Comparison of ENCODE assay signal across 11 cellular contexts in genomic region chr14:89384023-89384422, GRCh38. TPM values are rescaled to one million over a fixed set of nuclear protein-coding genes. Genes with fewer than 3 reads are reported as not detected.
A peak's percentile ranks its signal among the peaks of the same experiment; 100 is the strongest.
DNase-seq lines count a peak whose midpoint lies in the region; ATAC-seq and TF ChIP-seq lines count a peak whose summit lies in the region.
"Had no signal": no experiment of that assay in that cellular context is flagged by ENCODE, and none has a peak within 500 bp of the region (broad histone marks: within the 10 kb centered on the region; RNA-seq: fewer than 3 reads in every experiment).

No MANE protein-coding gene starts in this region.

- H3K27me3 Mint-ChIP-seq in activated T-cell treated with anti-CD3 and anti-CD28 coated beads, Interleukin-2, amount 50 U/mL, for 72 hours (ENCODE audit: low read depth): no peaks in the 10 kb centered on the region
- no peaks in the 10 kb centered on the region for H3K27me3 Mint-ChIP-seq in activated T-cell treated with anti-CD3 and anti-CD28 coated beads, Interleukin-2, amount 50 U/mL, for 4 hours (ENCODE audit: low read depth)
- no peaks in the 10 kb centered on the region for H3K27me3 Mint-ChIP-seq in stimulated activated naive B cell treated with anti-CD40 and anti-IgM and Interleukin-4, amounts not matched to agents 10 μg/mL and 1 μg/mL and 100 μg/mL, for 72 hours
- H3K27me3 Mint-ChIP-seq: activated CD4-positive, alpha-beta T cell treated with anti-CD3 and anti-CD28 coated beads for 36 hours had no signal

- no peak for TF ChIP-seq CTCF in brain microvascular endothelial cell (IDR thresholded peaks at IDR 0.05; ENCODE audit: low read depth, low read length, missing control alignments)

- H3K36me3 Mint-ChIP-seq in activated T-cell treated with anti-CD3 and anti-CD28 coated beads, Interleukin-2, amount 50 U/mL, for 72 hours (ENCODE audit: insufficient read depth in 2 of 2): peaks cover 13 to 28% of the 10 kb centered on the region in 2 donors
- peaks cover 35% of the 10 kb centered on the region for H3K36me3 Mint-ChIP-seq in activated T-cell treated with anti-CD3 and anti-CD28 coated beads, Interleukin-2, amount 50 U/mL, for 4 hours (ENCODE audit: insufficient read depth)
- H3K36me3 Mint-ChIP-seq in stimulated activated naive B cell treated with anti-CD40 and anti-IgM and Interleukin-4, amounts not matched to agents 10 μg/mL and 1 μg/mL and 100 μg/mL, for 72 hours: peaks cover 53 to 61% of the 10 kb centered on the region in 2 donors

- H3K27ac ChIP-seq in brain microvascular endothelial cell: no peak overlapping the region
- H3K27ac ChIP-seq: GM23248 had no signal

- H3K36me3 ChIP-seq in brain microvascular endothelial cell (replicated peaks): no peaks in the 10 kb centered on the region

- peak overlapping the region; percentile 2 for H3K27ac Mint-ChIP-seq in activated T-cell treated with anti-CD3 and anti-CD28 coated beads, Interleukin-2, amount 50 U/mL, for 72 hours
- H3K27ac Mint-ChIP-seq in stimulated activated naive B cell treated with anti-CD40 and anti-IgM and Interleukin-4, amounts not matched to agents 10 μg/mL and 1 μg/mL and 100 μg/mL, for 72 hours: peak overlapping the region; percentile 97

- ATAC-seq in activated T-cell treated with anti-CD3 and anti-CD28 coated beads, Interleukin-2, amount 50 U/mL, for 72 hours (replicated peaks in 1 of 2): no peak
- ATAC-seq in activated T-cell treated with anti-CD3 and anti-CD28 coated beads, Interleukin-2, amount 50 U/mL, for 4 hours: no peak
- peak; percentile 92 for ATAC-seq in HG02759 (IDR thresholded peaks at IDR 0.05; ENCODE audit: unreplicated experiment)
- ATAC-seq in stimulated activated naive B cell treated with anti-CD40 and anti-IgM and Interleukin-4, amounts not matched to agents 10 μg/mL and 1 μg/mL and 100 μg/mL, for 72 hours (replicated peaks): peak; percentile 81 to 87
- ATAC-seq: activated CD4-positive, alpha-beta T cell treated with anti-CD3 and anti-CD28 coated beads for 36 hours had no signal

- H3K9me3 Mint-ChIP-seq in activated T-cell treated with anti-CD3 and anti-CD28 coated beads, Interleukin-2, amount 50 U/mL, for 72 hours: peaks cover 4 to 7% of the 10 kb centered on the region in 2 donors
- peaks cover 7% of the 10 kb centered on the region for H3K9me3 Mint-ChIP-seq in activated T-cell treated with anti-CD3 and anti-CD28 coated beads, Interleukin-2, amount 50 U/mL, for 4 hours
- peaks cover 8 to 12% of the 10 kb centered on the region in 2 donors for H3K9me3 Mint-ChIP-seq in stimulated activated naive B cell treated with anti-CD40 and anti-IgM and Interleukin-4, amounts not matched to agents 10 μg/mL and 1 μg/mL and 100 μg/mL, for 72 hours

- DNase-seq in activated T-cell treated with anti-CD3 and anti-CD28 coated beads, Interleukin-2, amount 50 U/mL, for 72 hours: no peak
- no peak for DNase-seq in activated T-cell treated with anti-CD3 and anti-CD28 coated beads, Interleukin-2, amount 50 U/mL, for 4 hours
- DNase-seq in NAMALWA (ENCODE audit: low spot score) (peak; percentile 97), brain microvascular endothelial cell (no peak), NCI-H2081 treated with DMSO at 0.1 percent for 48 hours (lab: John Stamatoyannopoulos, UW) (no peak), MV-4-11 (lab: John Stamatoyannopoulos, UW) (no peak)
- peak; percentile 96 for DNase-seq in stimulated activated naive B cell treated with anti-CD40 and anti-IgM and Interleukin-4, amounts not matched to agents 10 μg/mL and 1 μg/mL and 100 μg/mL, for 72 hours
- DNase-seq: activated CD4-positive, alpha-beta T cell treated with anti-CD3 and anti-CD28 coated beads for 36 hours; GM23248 had no signal

- no peaks in the 10 kb centered on the region for H3K27me3 ChIP-seq in brain microvascular endothelial cell (replicated peaks)
- H3K27me3 ChIP-seq: dorsolateral prefrontal cortex had no signal

- H3K4me1 Mint-ChIP-seq in activated T-cell treated with anti-CD3 and anti-CD28 coated beads, Interleukin-2, amount 50 U/mL, for 72 hours (ENCODE audit: low read depth): peaks cover 47% of the 10 kb centered on the region
- H3K4me1 Mint-ChIP-seq in activated T-cell treated with anti-CD3 and anti-CD28 coated beads, Interleukin-2, amount 50 U/mL, for 4 hours (ENCODE audit: low read depth): peaks cover 55% of the 10 kb centered on the region
- peaks cover 51 to 77% of the 10 kb centered on the region in 2 donors for H3K4me1 Mint-ChIP-seq in stimulated activated naive B cell treated with anti-CD40 and anti-IgM and Interleukin-4, amounts not matched to agents 10 μg/mL and 1 μg/mL and 100 μg/mL, for 72 hours

- H3K4me3 Mint-ChIP-seq in activated T-cell treated with anti-CD3 and anti-CD28 coated beads, Interleukin-2, amount 50 U/mL, for 72 hours: no peak overlapping the region
- no peak overlapping the region for H3K4me3 Mint-ChIP-seq in activated T-cell treated with anti-CD3 and anti-CD28 coated beads, Interleukin-2, amount 50 U/mL, for 4 hours
- H3K4me3 Mint-ChIP-seq in stimulated activated naive B cell treated with anti-CD40 and anti-IgM and Interleukin-4, amounts not matched to agents 10 μg/mL and 1 μg/mL and 100 μg/mL, for 72 hours: peak overlapping the region; percentile 70 to 79
- H3K4me3 Mint-ChIP-seq: activated CD4-positive, alpha-beta T cell treated with anti-CD3 and anti-CD28 coated beads for 36 hours had no signal

- in situ Hi-C loops in brain microvascular endothelial cell (cut with HindIII; ENCODE audit: low pct_ligation_motif_present, low sequenced_read_pairs): no loop called here

- no peak overlapping the region for H3K4me3 ChIP-seq in brain microvascular endothelial cell (ENCODE audit: low read depth, low read length)
- H3K4me3 ChIP-seq: GM23248 had no signal

RNA-seq across cellular contexts. Expression of gene FOXN3, which starts 33.0 kb away (rescaled TPM):
- 100 to 1,000 TPM; 154 to 157 TPM for total RNA-seq in activated T-cell treated with anti-CD3 and anti-CD28 coated beads, Interleukin-2, amount 50 U/mL, for 72 hours
- total RNA-seq in activated T-cell treated with anti-CD3 and anti-CD28 coated beads, Interleukin-2, amount 50 U/mL, for 4 hours: 10 to 100 TPM; 67.0 to 83.1 (median 69.5) TPM

Comparison
In these comparisons a context has a peak if more than half of its experiments do, and no peak if none do; other contexts are left out.
1. ATAC-seq: peak in HG02759 (single experiment) and stimulated activated naive B cell treated with anti-CD40 and anti-IgM and Interleukin-4, amounts not matched to agents 10 μg/mL and 1 μg/mL and 100 μg/mL, for 72 hours (2 of 2); none in activated T-cell treated with anti-CD3 and anti-CD28 coated beads, Interleukin-2, amount 50 U/mL, for 72 hours (0 of 2) and activated T-cell treated with anti-CD3 and anti-CD28 coated beads, Interleukin-2, amount 50 U/mL, for 4 hours (0 of 2).
2. DNase-seq: peak in NAMALWA (single experiment) and stimulated activated naive B cell treated with anti-CD40 and anti-IgM and Interleukin-4, amounts not matched to agents 10 μg/mL and 1 μg/mL and 100 μg/mL, for 72 hours (single experiment); none in activated T-cell treated with anti-CD3 and anti-CD28 coated beads, Interleukin-2, amount 50 U/mL, for 72 hours (0 of 2), activated T-cell treated with anti-CD3 and anti-CD28 coated beads, Interleukin-2, amount 50 U/mL, for 4 hours (single experiment), brain microvascular endothelial cell (single experiment), NCI-H2081 treated with DMSO at 0.1 percent for 48 hours (single experiment) and MV-4-11 (single experiment).
3. H3K4me3 Mint-ChIP-seq: peak in stimulated activated naive B cell treated with anti-CD40 and anti-IgM and Interleukin-4, amounts not matched to agents 10 μg/mL and 1 μg/mL and 100 μg/mL, for 72 hours (2 of 2); none in activated T-cell treated with anti-CD3 and anti-CD28 coated beads, Interleukin-2, amount 50 U/mL, for 72 hours (0 of 2) and activated T-cell treated with anti-CD3 and anti-CD28 coated beads, Interleukin-2, amount 50 U/mL, for 4 hours (single experiment).